ENCODE assay signal across 8 cellular contexts in the genomic region with DNA sequence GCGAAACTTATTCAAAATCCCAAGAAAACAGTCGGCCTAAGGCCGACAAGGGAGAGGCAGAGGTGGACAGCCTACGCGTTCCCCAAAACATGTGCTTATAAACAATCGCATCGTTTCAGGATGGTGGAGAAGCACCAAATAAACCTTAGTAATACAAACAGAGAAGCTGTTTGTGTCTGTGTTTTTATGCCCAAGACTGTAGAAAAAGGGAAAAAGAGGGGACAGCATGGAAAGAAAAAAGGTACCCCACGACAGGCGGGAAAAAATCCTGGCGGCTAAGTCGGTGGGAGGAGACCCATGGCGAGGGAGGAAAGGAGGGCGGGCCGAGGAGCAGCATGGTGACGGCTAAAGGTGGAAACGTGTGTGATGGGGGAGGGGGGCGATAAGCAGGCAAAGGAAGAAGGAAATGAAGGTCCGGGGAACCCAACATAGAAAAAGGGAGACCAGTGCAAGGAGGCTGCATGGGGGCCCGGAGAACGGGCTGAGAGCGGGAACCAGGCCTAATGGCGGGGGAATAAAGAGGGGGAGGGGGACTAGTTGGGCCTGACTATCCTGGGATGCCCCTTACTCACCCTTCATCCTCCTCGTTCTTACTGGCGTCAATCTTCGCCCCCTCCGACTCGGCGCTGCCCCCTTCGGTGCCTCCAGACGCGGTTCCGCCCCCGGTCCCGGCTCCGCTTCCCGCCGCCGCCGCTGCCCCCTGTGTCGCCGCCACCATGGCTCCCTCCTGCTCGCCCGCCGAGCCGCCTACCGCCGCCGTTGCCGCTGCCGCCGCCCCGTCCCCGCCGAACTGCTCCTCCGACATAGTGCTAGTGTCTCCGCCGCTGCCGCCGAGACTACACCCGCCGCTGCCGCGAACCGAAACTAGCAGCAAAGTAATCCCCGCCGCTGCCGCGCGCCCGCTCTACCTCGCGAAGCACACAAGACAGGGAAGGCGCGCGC. TPM values are rescaled to one million over a fixed set of nuclear protein-coding genes. Genes with fewer than 3 reads are reported as not detected.
DNase-seq lines count a peak whose midpoint lies in the region; ATAC-seq, FAIRE-seq and TF ChIP-seq lines count a peak whose summit lies in the region.

No MANE protein-coding gene starts in this region.

- POLR2A ChIA-PET in HepG2 (lab: Yijun Ruan, JAX), result interaction anchor here (0.6 to 1.7 kb wide), 8 partner anchors 11 to 662 kb away, joined by 3 to 52 read pairs (median 6); a partner anchor contains a TSS

- DNase-seq in AG08396 (ENCODE audit: low spot score) (peak; percentile 72), NCI-H446 treated with DMSO at 0.1 percent for 48 hours (lab: John Stamatoyannopoulos, UW) (peak; percentile 68), colonic mucosa (peak; percentile 91), HepG2 (ENCODE audit: low spot score) (peak; percentile 69)
- DNase-seq in activated CD4-positive, alpha-beta T cell treated with anti-CD3 and anti-CD28 coated beads for 4 hours, result peak; percentile 66 to 69
- peak; percentile 63 to 73 for DNase-seq in stimulated activated CD4-positive, alpha-beta T cell treated with anti-CD3 and anti-CD28 coated beads, Interleukin-2, amount 100 ng/mL, for 48 hours

- peaks cover 5% of the 10 kb centered on the region for H3K4me1 ChIP-seq in colonic mucosa
- H3K4me1 ChIP-seq in HepG2 (ENCODE audit: insufficient read depth, low read length), result peaks cover 40% of the 10 kb centered on the region

- peak in 1 of 2 experiments; percentile 53; a peak in 2 of 4 replicates for TF ChIP-seq POLR2A in HepG2 (IDR thresholded peaks at IDR 0.05; ENCODE audit: insufficient read depth in 1 of 2, low read depth in 2 of 2, low read length in 2 of 2)

- H3K9ac ChIP-seq in colonic mucosa (ENCODE audit: low read depth in 2 of 2, low read length in 2 of 2), result peak overlapping the region; percentile 95 to 99
- peak overlapping the region; percentile 98 for H3K9ac ChIP-seq in HepG2 (ENCODE audit: insufficient read depth, low read depth, low read length)

- TF ChIP-seq CTCF in colonic mucosa (IDR thresholded peaks at IDR 0.05) (no peak), HepG2 (CRISPR knock-in tag; IDR thresholded peaks at IDR 0.05) (no peak)

- H3K36me3 ChIP-seq in colonic mucosa, result no peaks in the 10 kb centered on the region
- peaks cover 1 to 18% of the 10 kb centered on the region in 2 experiments; a peak in 3 of 5 replicates for H3K36me3 ChIP-seq in HepG2 (replicated peaks in 1 of 2; ENCODE audit: control insufficient read depth in 1 of 2, insufficient read depth in 2 of 2, low read length in 2 of 2)

- no peak for TF ChIP-seq RAD21 in HepG2 (CRISPR knock-in tag; IDR thresholded peaks at IDR 0.05)

- TSS peak; percentile 49 for BruUV-seq in HepG2 (replicated peaks; lab: Mats Ljungman, UMichigan)

- ATAC-seq in GM18907 (IDR thresholded peaks at IDR 0.05; ENCODE audit: unreplicated experiment) (peak; percentile 34), HG03175 (IDR thresholded peaks at IDR 0.05; ENCODE audit: unreplicated experiment) (peak; percentile 25), HepG2 (peak; percentile 22)

- TF ChIP-seq EP300 in HepG2 (IDR thresholded peaks at IDR 0.05; ENCODE audit: low read depth in 2 of 2, low read length in 2 of 2) (no peak), HepG2 (CRISPR knock-in tag; IDR thresholded peaks at IDR 0.05; ENCODE audit: borderline replicate concordance) (no peak)

- H4K20me1 ChIP-seq in HepG2 (ENCODE audit: insufficient read depth, low read length), result peaks cover 49% of the 10 kb centered on the region

- peak overlapping the region; percentile 87 for H3K4me2 ChIP-seq in HepG2 (ENCODE audit: low read depth, low read length)

- WGBS in HepG2 (ENCODE audit: low lambda C conversion rate), result 1% methylated on average over 22 of the region's 75 CpGs

- in situ Hi-C loops in HepG2 (cut with HindIII; ENCODE audit: extremely low pct_ligation_motif_present, low pct_unique_long_range_greater_than_20kb), result no loop called here

- H3K27ac ChIP-seq in colonic mucosa (peak overlapping the region; percentile 98), HepG2 (ENCODE audit: extremely low read length, insufficient read depth, low read length) (peak overlapping the region; percentile 99)

- intact Hi-C loops in colonic mucosa (cut with DNase I), result loop anchor here (5.0 kb wide), 1 partner anchor 639 kb away; a partner anchor contains a TSS
- intact Hi-C loops in HepG2 (cut with micrococcal nuclease; ENCODE audit: unreplicated experiment), result no loop called here

- H3K4me3 ChIP-seq in colonic mucosa (peak overlapping the region; percentile 59), HepG2 (replicated peaks in 1 of 3; ENCODE audit: insufficient read depth in 1 of 3, low read depth in 2 of 3, low read length in 3 of 3) (peak overlapping the region; percentile 89 to 100 (median 94))

- no peak overlapping the region for H2AFZ ChIP-seq in HepG2 (ENCODE audit: low read length)

- FAIRE-seq in HepG2 (lab: Jason Lieb, UNC), result peak; percentile 12

- CTCF ChIA-PET in HepG2 (lab: Yijun Ruan, JAX; ENCODE audit: low intra/inter-chr PET ratio, low total read pairs), result no interaction called here

- H3K79me2 ChIP-seq in HepG2 (ENCODE audit: insufficient read depth, low read length), result peaks cover 70% of the 10 kb centered on the region

- H3K27me3 ChIP-seq in colonic mucosa (no peaks in the 10 kb centered on the region), HepG2 (ENCODE audit: control insufficient read depth in 1 of 2, insufficient read depth in 2 of 2, low read length in 2 of 2) (peaks cover 0 to 3% of the 10 kb centered on the region in 2 experiments; a peak in 1 of 5 replicates)

- no peaks in the 10 kb centered on the region for H3K9me3 ChIP-seq in colonic mucosa
- no peaks in the 10 kb centered on the region for H3K9me3 ChIP-seq in HepG2 (ENCODE audit: low read length)

RNA-seq across cellular contexts. Expression of a gene that starts 0.6 kb away (rescaled TPM):
- total RNA-seq in colonic mucosa, result 100 to 1,000 TPM; 145 to 181 TPM
- total RNA-seq in HepG2 (2016; rRNA removed; fragmentation: Illumina TruSeq; extraction: Trizol), result 64.0 and 156 TPM in 2 replicates
- 12.3 and 15.1 TPM in 2 replicates for total RNA-seq in HepG2 (2016; cell fraction: cytosol; rRNA removed; fragmentation: Illumina TruSeq; extraction: Trizol; ENCODE audit: low read depth)
- 61.5 and 145 TPM in 2 replicates for total RNA-seq in HepG2 (2016; cell fraction: insoluble cytoplasmic fraction; rRNA removed; fragmentation: Illumina TruSeq; extraction: Trizol)
- 46.1 and 47.0 TPM in 2 replicates for total RNA-seq in HepG2 (2016; cell fraction: membrane; rRNA removed; fragmentation: Illumina TruSeq; extraction: Trizol)
- 110 and 134 TPM in 2 replicates for total RNA-seq in HepG2 (2016; cell fraction: nucleus; rRNA removed; fragmentation: Illumina TruSeq; extraction: Trizol)
- 54.1 and 69.7 TPM in 2 replicates for polyA plus RNA-seq in HepG2 (2011; rRNA removed)
- 21.8 and 23.3 TPM in 2 replicates for polyA plus RNA-seq in HepG2 (2011; cell fraction: cytosol; rRNA removed)
- 176 and 244 TPM in 2 replicates for polyA plus RNA-seq in HepG2 (2011; cell fraction: nucleus; rRNA removed)
- 157 and 239 TPM in 2 replicates for polyA plus RNA-seq in HepG2 (2012)
- 53.9 and 55.1 TPM in 2 replicates for polyA plus RNA-seq in HepG2 (2016; cell fraction: cytosol; fragmentation: Illumina TruSeq; extraction: Trizol; ENCODE audit: low read depth)
- 522 and 595 TPM in 2 replicates for polyA plus RNA-seq in HepG2 (2016; cell fraction: insoluble cytoplasmic fraction; fragmentation: Illumina TruSeq; extraction: Trizol; ENCODE audit: low read depth)
- polyA plus RNA-seq in HepG2 (2016; cell fraction: membrane; fragmentation: Illumina TruSeq; extraction: Trizol; ENCODE audit: low read depth), result 102 and 109 TPM in 2 replicates
- polyA plus RNA-seq in HepG2 (2016; cell fraction: nucleus; fragmentation: Illumina TruSeq; extraction: Trizol; ENCODE audit: insufficient read depth, low read depth), result 411 and 423 TPM in 2 replicates
- 13.6 and 19.8 TPM in 2 replicates for polyA minus RNA-seq in HepG2 (2011; rRNA and poly(A)+ RNA removed; ENCODE audit: low replicate concordance)
- polyA minus RNA-seq in HepG2 (2011; cell fraction: cytosol; rRNA and poly(A)+ RNA removed), result 28.6 and 36.3 TPM in 2 replicates
- 93.0 and 117 TPM in 2 replicates for polyA minus RNA-seq in HepG2 (2011; cell fraction: nucleus; rRNA and poly(A)+ RNA removed)

RNA-seq across cellular contexts. Expression of a gene that starts 57.1 kb away (rescaled TPM):
- total RNA-seq in colonic mucosa (100 to 1,000 TPM in 1 of 2 donors, 10 to 100 TPM in 1; 95.5 to 137 TPM), HepG2 (2016; rRNA removed; fragmentation: Illumina TruSeq; extraction: Trizol) (414 and 452 TPM in 2 replicates)
- 143 and 144 TPM in 2 replicates for total RNA-seq in HepG2 (2016; cell fraction: cytosol; rRNA removed; fragmentation: Illumina TruSeq; extraction: Trizol; ENCODE audit: low read depth)
- 427 and 432 TPM in 2 replicates for total RNA-seq in HepG2 (2016; cell fraction: insoluble cytoplasmic fraction; rRNA removed; fragmentation: Illumina TruSeq; extraction: Trizol)
- 232 and 236 TPM in 2 replicates for total RNA-seq in HepG2 (2016; cell fraction: membrane; rRNA removed; fragmentation: Illumina TruSeq; extraction: Trizol)
- 243 and 271 TPM in 2 replicates for total RNA-seq in HepG2 (2016; cell fraction: nucleus; rRNA removed; fragmentation: Illumina TruSeq; extraction: Trizol)
- polyA plus RNA-seq in HepG2 (2011; rRNA removed), result 139 and 167 TPM in 2 replicates
- polyA plus RNA-seq in HepG2 (2011; cell fraction: cytosol; rRNA removed), result 73.1 and 91.3 TPM in 2 replicates
- 345 and 410 TPM in 2 replicates for polyA plus RNA-seq in HepG2 (2011; cell fraction: nucleus; rRNA removed)
- polyA plus RNA-seq in HepG2 (2012), result 216 and 256 TPM in 2 replicates
- polyA plus RNA-seq in HepG2 (2016; cell fraction: cytosol; fragmentation: Illumina TruSeq; extraction: Trizol; ENCODE audit: low read depth), result 139 and 159 TPM in 2 replicates
- 561 and 571 TPM in 2 replicates for polyA plus RNA-seq in HepG2 (2016; cell fraction: insoluble cytoplasmic fraction; fragmentation: Illumina TruSeq; extraction: Trizol; ENCODE audit: low read depth)
- 206 and 210 TPM in 2 replicates for polyA plus RNA-seq in HepG2 (2016; cell fraction: membrane; fragmentation: Illumina TruSeq; extraction: Trizol; ENCODE audit: low read depth)
- 560 and 581 TPM in 2 replicates for polyA plus RNA-seq in HepG2 (2016; cell fraction: nucleus; fragmentation: Illumina TruSeq; extraction: Trizol; ENCODE audit: insufficient read depth, low read depth)
- 13.6 and 13.9 TPM in 2 replicates for polyA minus RNA-seq in HepG2 (2011; rRNA and poly(A)+ RNA removed; ENCODE audit: low replicate concordance)
- 39.4 and 44.4 TPM in 2 replicates for polyA minus RNA-seq in HepG2 (2011; cell fraction: cytosol; rRNA and poly(A)+ RNA removed)
- polyA minus RNA-seq in HepG2 (2011; cell fraction: nucleus; rRNA and poly(A)+ RNA removed), result 222 and 229 TPM in 2 replicates

RNA-seq across cellular contexts. Expression of a gene that starts 57.2 kb away (rescaled TPM):
- total RNA-seq in colonic mucosa, result 10 to 100 TPM; 19.9 to 38.5 TPM
- 64.3 and 80.0 TPM in 2 replicates for total RNA-seq in HepG2 (2016; rRNA removed; fragmentation: Illumina TruSeq; extraction: Trizol)
- total RNA-seq in HepG2 (2016; cell fraction: cytosol; rRNA removed; fragmentation: Illumina TruSeq; extraction: Trizol; ENCODE audit: low read depth), result 8.7 and 10.0 TPM in 2 replicates
- total RNA-seq in HepG2 (2016; cell fraction: insoluble cytoplasmic fraction; rRNA removed; fragmentation: Illumina TruSeq; extraction: Trizol), result 60.9 and 87.4 TPM in 2 replicates
- total RNA-seq in HepG2 (2016; cell fraction: membrane; rRNA removed; fragmentation: Illumina TruSeq; extraction: Trizol), result 29.1 and 30.2 TPM in 2 replicates
- 33.0 and 36.6 TPM in 2 replicates for total RNA-seq in HepG2 (2016; cell fraction: nucleus; rRNA removed; fragmentation: Illumina TruSeq; extraction: Trizol)
- polyA plus RNA-seq in HepG2 (2011; rRNA removed), result 14.2 and 15.5 TPM in 2 replicates
- 11.8 and 14.5 TPM in 2 replicates for polyA plus RNA-seq in HepG2 (2011; cell fraction: cytosol; rRNA removed)
- polyA plus RNA-seq in HepG2 (2011; cell fraction: nucleus; rRNA removed), result 5.0 and 6.3 TPM in 2 replicates
- 32.4 and 38.2 TPM in 2 replicates for polyA plus RNA-seq in HepG2 (2012)
- polyA plus RNA-seq in HepG2 (2016; cell fraction: cytosol; fragmentation: Illumina TruSeq; extraction: Trizol; ENCODE audit: low read depth), result 8.3 and 10.4 TPM in 2 replicates
- 106 and 112 TPM in 2 replicates for polyA plus RNA-seq in HepG2 (2016; cell fraction: insoluble cytoplasmic fraction; fragmentation: Illumina TruSeq; extraction: Trizol; ENCODE audit: low read depth)
- 27.5 and 27.7 TPM in 2 replicates for polyA plus RNA-seq in HepG2 (2016; cell fraction: membrane; fragmentation: Illumina TruSeq; extraction: Trizol; ENCODE audit: low read depth)
- polyA plus RNA-seq in HepG2 (2016; cell fraction: nucleus; fragmentation: Illumina TruSeq; extraction: Trizol; ENCODE audit: insufficient read depth, low read depth), result 48.1 and 48.2 TPM in 2 replicates
- 5.7 and 11.9 TPM in 2 replicates for polyA minus RNA-seq in HepG2 (2011; rRNA and poly(A)+ RNA removed; ENCODE audit: low replicate concordance)
- 8.7 and 9.1 TPM in 2 replicates for polyA minus RNA-seq in HepG2 (2011; cell fraction: cytosol; rRNA and poly(A)+ RNA removed)
- 11.1 and 11.8 TPM in 2 replicates for polyA minus RNA-seq in HepG2 (2011; cell fraction: nucleus; rRNA and poly(A)+ RNA removed)

Comparison
In these comparisons a context has a peak if more than half of its experiments do, and no peak if none do; other contexts are left out.
1. Peak in every context shown above with its lines: DNase-seq, ATAC-seq, H3K4me3 ChIP-seq and H3K27ac ChIP-seq.